In genomic region chr9:134598884-134599245, GRCh38 we compare ENCODE assay signal across 23 cellular contexts. TPM values are rescaled to one million over a fixed set of nuclear protein-coding genes. Genes with fewer than 3 reads are reported as not detected.
DNase-seq lines count a peak whose midpoint lies in the region; ATAC-seq, FAIRE-seq and TF ChIP-seq lines count a peak whose summit lies in the region.
"Had no signal": no experiment of that assay in that cellular context is flagged by ENCODE, and none has a peak within 500 bp of the region (broad histone marks: within the 10 kb centered on the region; RNA-seq: fewer than 3 reads in every experiment).

No MANE protein-coding gene starts in this region.

- H3K4me1 ChIP-seq in A549 (peaks cover 36% of the 10 kb centered on the region), trophoblast cell (ENCODE audit: control insufficient read depth in 1 of 2, insufficient read depth in 2 of 2, low read length in 2 of 2) (peaks cover 22 to 24% of the 10 kb centered on the region in 2 experiments), Caco-2 (peaks cover 23% of the 10 kb centered on the region)
- H3K4me1 ChIP-seq: BE2C, upper lobe of left lung had no signal

- H3K9ac ChIP-seq in SK-N-MC (ENCODE audit: insufficient read length) (peak overlapping the region; percentile 17), trophoblast cell (ENCODE audit: low read length) (no peak overlapping the region)

- H3K36me3 ChIP-seq in SK-N-MC (ENCODE audit: insufficient read depth, low read length) = no peaks in the 10 kb centered on the region
- no peaks in the 10 kb centered on the region for H3K36me3 ChIP-seq in trophoblast cell (ENCODE audit: control insufficient read depth in 1 of 2, insufficient read depth in 2 of 2, low read length in 2 of 2)
- H3K36me3 ChIP-seq in Caco-2 (ENCODE audit: control insufficient read depth, insufficient read depth, low read length) = no peaks in the 10 kb centered on the region
- H3K36me3 ChIP-seq: BE2C, left lung, upper lobe of left lung had no signal

- H2BK120ac ChIP-seq in trophoblast cell (ENCODE audit: insufficient read depth, low read length, poor library complexity) = peak overlapping the region; percentile 33

- intact Hi-C loops in left cardiac atrium (cut with DNase I) (no loop called here), Caco-2 (cut with micrococcal nuclease; ENCODE audit: unreplicated experiment) (no loop called here)

- no peak overlapping the region for H3K23ac ChIP-seq in trophoblast cell (ENCODE audit: low read length)

- peak overlapping the region; percentile 85 for H2AK5ac ChIP-seq in trophoblast cell (ENCODE audit: low read length)

- no peaks in the 10 kb centered on the region for H3K27me3 ChIP-seq in trophoblast cell (ENCODE audit: insufficient read depth, low read length)
- H3K27me3 ChIP-seq in Caco-2 (replicated peaks; ENCODE audit: control insufficient read depth, insufficient read depth, low read length) = no peaks in the 10 kb centered on the region
- H3K27me3 ChIP-seq: BE2C, upper lobe of left lung had no signal

- peaks cover 8% of the 10 kb centered on the region for H3K9me3 ChIP-seq in A549
- H3K9me3 ChIP-seq in SK-N-MC (ENCODE audit: low read depth, low read length) = no peaks in the 10 kb centered on the region
- peaks cover 4% of the 10 kb centered on the region for H3K9me3 ChIP-seq in trophoblast cell (ENCODE audit: insufficient read depth, low read depth, low read length)
- H3K9me3 ChIP-seq in Caco-2 = peaks cover 5% of the 10 kb centered on the region
- H3K9me3 ChIP-seq: BE2C, left lung, mucosa of descending colon, upper lobe of left lung had no signal

- no peak for TF ChIP-seq EP300 in A549 (IDR thresholded peaks at IDR 0.05)

- no peak for DNase-seq in A549 (ENCODE audit: low read depth in 1 of 2, low spot score in 1 of 2)
- DNase-seq in SK-N-MC (ENCODE audit: low read depth, low spot score) = no peak
- no peak for DNase-seq in left cardiac atrium
- no peak for DNase-seq in trophoblast cell
- DNase-seq in Caco-2 = no peak
- DNase-seq in frontal cortex (ENCODE audit: low spot score in 2 of 2) = no peak
- no peak for DNase-seq in hippocampal formation (lab: John Stamatoyannopoulos, UW)
- DNase-seq: activated CD8-positive, alpha-beta memory T cell treated with anti-CD3 and anti-CD28 coated beads for 24 hours; activated naive CD4-positive, alpha-beta T cell; BE2C; DMS79; left lung; mucosa of descending colon; NCI-H1092; NCI-H1930; NCI-H69 had no signal

- H4K12ac ChIP-seq in trophoblast cell (ENCODE audit: low read depth, low read length) = no peak overlapping the region

- peak overlapping the region; percentile 7 for H2BK5ac ChIP-seq in trophoblast cell (ENCODE audit: low read depth, low read length, poor library complexity)

- H2BK12ac ChIP-seq in trophoblast cell (ENCODE audit: low read length) = peak overlapping the region; percentile 76

- H3K18ac ChIP-seq in trophoblast cell (ENCODE audit: low read length) = no peak overlapping the region

- POLR2A ChIA-PET in A549 (lab: Yijun Ruan, JAX) (no interaction called here), Caco-2 (lab: Charles Lee) (no interaction called here)

- peak overlapping the region; percentile 30 for H4K8ac ChIP-seq in trophoblast cell (ENCODE audit: low read depth, low read length)

- no peak for TF ChIP-seq CTCF in A549 (IDR thresholded peaks at IDR 0.05)
- TF ChIP-seq CTCF in Caco-2 (IDR thresholded peaks at IDR 0.05; ENCODE audit: insufficient read depth in 1 of 2, low read depth in 1 of 2, low read length in 1 of 2, severe bottlenecking in 1 of 2, unreplicated experiment in 1 of 2) = no peak

- WGBS in A549 (ENCODE audit: missing lambda C conversion rate) = 85% methylated on average over 11 of the region's 11 CpGs
- no CpG with 5 or more reads among the region's 11 CpGs for WGBS in trophoblast cell (ENCODE audit: extremely low coverage, insufficient coverage, insufficient read length)

- no peaks in the 10 kb centered on the region for H3K9me3 Mint-ChIP-seq in Caco-2 (ENCODE audit: unreplicated experiment)
- H3K9me3 Mint-ChIP-seq: activated T-cell treated with anti-CD3 and anti-CD28 coated beads, Interleukin-2, amount 50 U/mL, for 24 hours; dendritic cell treated with granulocyte-macrophage colony-stimulating factor and Interleukin-4, amounts not matched to agents 40 ng/mL and 50 ng/mL, for 4 days; nephron had no signal

- FAIRE-seq in A549 (lab: Jason Lieb, UNC) = no peak
- FAIRE-seq in frontal cortex (lab: Jason Lieb, UNC) = no peak
- FAIRE-seq: GM18507 had no signal

- H3K27me3 Mint-ChIP-seq in Caco-2 (ENCODE audit: insufficient read depth, unreplicated experiment) = no peaks in the 10 kb centered on the region
- H3K27me3 Mint-ChIP-seq: dendritic cell treated with granulocyte-macrophage colony-stimulating factor and Interleukin-4, amounts not matched to agents 40 ng/mL and 50 ng/mL, for 4 days had no signal

- H3K4me3 ChIP-seq in A549 (no peak overlapping the region), SK-N-MC (no peak overlapping the region), trophoblast cell (ENCODE audit: low read depth, low read length) (no peak overlapping the region), Caco-2 (ENCODE audit: low read depth, low read length) (no peak overlapping the region)
- H3K4me3 ChIP-seq: left lung, mucosa of descending colon, upper lobe of left lung had no signal

- H3K27ac Mint-ChIP-seq in Caco-2 (ENCODE audit: unreplicated experiment) = no peak overlapping the region
- H3K27ac Mint-ChIP-seq: activated T-cell treated with anti-CD3 and anti-CD28 coated beads, Interleukin-2, amount 50 U/mL, for 24 hours; dendritic cell treated with granulocyte-macrophage colony-stimulating factor and Interleukin-4, amounts not matched to agents 40 ng/mL and 50 ng/mL, for 4 days had no signal

- H3K4me2 ChIP-seq in A549 (no peak overlapping the region), trophoblast cell (ENCODE audit: low read length) (no peak overlapping the region)

- ATAC-seq in A549 (no peak), left cardiac atrium (peak; percentile 17 to 28), HG03097 (IDR thresholded peaks at IDR 0.05; ENCODE audit: low FRiP score, unreplicated experiment) (no peak)
- ATAC-seq: left lung, mucosa of descending colon had no signal

- H3K4me1 Mint-ChIP-seq in Caco-2 (ENCODE audit: low read depth, unreplicated experiment) = peaks cover under 1% of the 10 kb centered on the region

- CTCF ChIA-PET in A549 (lab: Yijun Ruan, JAX) = interaction anchor here (0.8 to 2.1 kb wide), 4 partner anchors 26 to 156 kb away, joined by 3 to 5 read pairs (median 3); no protein-coding TSS in a partner anchor
- CTCF ChIA-PET in Caco-2 (lab: Charles Lee) = no interaction called here

- H3K27ac ChIP-seq in A549 (peak overlapping the region; percentile 94 to 96; a peak in 5 of 6 replicates), SK-N-MC (no peak overlapping the region), trophoblast cell (ENCODE audit: low read depth, low read length) (no peak overlapping the region)
- H3K27ac ChIP-seq: left lung, upper lobe of left lung had no signal

- H4K91ac ChIP-seq in trophoblast cell (ENCODE audit: low read depth, low read length) = peak overlapping the region; percentile 72

- BruUV-seq in Caco-2 (replicated peaks; lab: Mats Ljungman, UMichigan) = no TSS peak

- TF ChIP-seq POLR2A in A549 (IDR thresholded peaks at IDR 0.05; ENCODE audit: low read length) = no peak

- peak overlapping the region; percentile 11 for H3K4ac ChIP-seq in trophoblast cell (ENCODE audit: low read depth, low read length)

- H3K79me2 ChIP-seq in trophoblast cell (ENCODE audit: control insufficient read depth, insufficient read depth, low read length, poor library complexity) = peaks cover 13% of the 10 kb centered on the region

- no peak overlapping the region for H2AFZ ChIP-seq in trophoblast cell (ENCODE audit: insufficient read depth, low read length, poor library complexity)

- TF ChIP-seq RAD21 in A549 (conservative IDR thresholded peaks at IDR 0.05 in 1 of 2, IDR thresholded peaks at IDR 0.05 in 1 of 2) = no peak

- H3K4me3 Mint-ChIP-seq in Caco-2 (ENCODE audit: unreplicated experiment) = no peak overlapping the region
- H3K4me3 Mint-ChIP-seq: activated T-cell treated with anti-CD3 and anti-CD28 coated beads, Interleukin-2, amount 50 U/mL, for 24 hours; dendritic cell treated with granulocyte-macrophage colony-stimulating factor and Interleukin-4, amounts not matched to agents 40 ng/mL and 50 ng/mL, for 4 days; nephron had no signal

- H3K36me3 Mint-ChIP-seq in Caco-2 (ENCODE audit: insufficient read depth, unreplicated experiment) = no peaks in the 10 kb centered on the region

- peaks cover 39% of the 10 kb centered on the region for H3K79me1 ChIP-seq in trophoblast cell (ENCODE audit: low read length)

- H3K14ac ChIP-seq in trophoblast cell (ENCODE audit: low read length) = peak overlapping the region; percentile 14

TF ChIP-seq in A549, 52 proteins besides CTCF, POLR2A, EP300 and RAD21 (continues in another document):
- TF ChIP-seq GATA3 (IDR thresholded peaks at IDR 0.05; ENCODE audit: borderline replicate concordance) = no peak
- TF ChIP-seq HOXB5 (CRISPR knock-in tag; IDR thresholded peaks at IDR 0.05) = no peak
- TF ChIP-seq HEYL (CRISPR knock-in tag; IDR thresholded peaks at IDR 0.05) = no peak
- no peak for TF ChIP-seq RARB (CRISPR knock-in tag; IDR thresholded peaks at IDR 0.05)
- TF ChIP-seq RCOR1 (IDR thresholded peaks at IDR 0.05; ENCODE audit: low read depth, low read length) = no peak
- no peak for TF ChIP-seq ZSCAN20 (CRISPR knock-in tag; IDR thresholded peaks at IDR 0.05)
- no peak for TF ChIP-seq KDM1A (IDR thresholded peaks at IDR 0.05; ENCODE audit: low read depth)
- no peak for TF ChIP-seq BCL3 (IDR thresholded peaks at IDR 0.05)
- no peak for TF ChIP-seq TFCP2L1 (CRISPR knock-in tag; IDR thresholded peaks at IDR 0.05)
- TF ChIP-seq RNF2 (IDR thresholded peaks at IDR 0.05; ENCODE audit: borderline replicate concordance, low read depth) = no peak

RNA-seq across cellular contexts. Expression of gene COL5A1, which starts 42.7 kb away (rescaled TPM):
- polyA plus RNA-seq in A549 (2011; rRNA removed) (15.2 and 16.1 TPM in 2 replicates), A549 (2017; fragmentation: RNase III; extraction: RNeasy Plus Mini Kit Qiagen cat#74134 plus additional on column Dnase treatment) (50.7 to 72.3 TPM (median 67.5 TPM) in 3 replicates)
- 19.4 and 22.8 TPM in 2 replicates for polyA plus RNA-seq in A549 (2012; cell fraction: cytosol; rRNA removed)
- 109 and 117 TPM in 2 replicates for polyA plus RNA-seq in A549 (2012; cell fraction: nucleus; rRNA removed)
- polyA minus RNA-seq in A549 (2011; rRNA and poly(A)+ RNA removed) = 18.7 and 27.1 TPM in 2 replicates
- total RNA-seq in left cardiac atrium (10 to 100 TPM; 29.8 to 35.2 TPM), Caco-2 (2022) (4.8 and 5.7 TPM in 2 replicates), frontal cortex (2.9 TPM)
- 431 and 476 TPM in 2 replicates for polyA plus RNA-seq in trophoblast cell (2013)
- total RNA-seq: SK-MEL-5 had no signal

Comparison
In these comparisons a context has a peak if more than half of its experiments do, and no peak if none do; other contexts are left out.
1. ATAC-seq: peak in left cardiac atrium (2 of 2); none in A549 (0 of 2) and HG03097 (single experiment).
2. H3K27ac ChIP-seq: peak in A549 (2 of 2); none in SK-N-MC (single experiment) and trophoblast cell (single experiment).